ENCODE assay signal across 26 cellular contexts in the genomic region with DNA sequence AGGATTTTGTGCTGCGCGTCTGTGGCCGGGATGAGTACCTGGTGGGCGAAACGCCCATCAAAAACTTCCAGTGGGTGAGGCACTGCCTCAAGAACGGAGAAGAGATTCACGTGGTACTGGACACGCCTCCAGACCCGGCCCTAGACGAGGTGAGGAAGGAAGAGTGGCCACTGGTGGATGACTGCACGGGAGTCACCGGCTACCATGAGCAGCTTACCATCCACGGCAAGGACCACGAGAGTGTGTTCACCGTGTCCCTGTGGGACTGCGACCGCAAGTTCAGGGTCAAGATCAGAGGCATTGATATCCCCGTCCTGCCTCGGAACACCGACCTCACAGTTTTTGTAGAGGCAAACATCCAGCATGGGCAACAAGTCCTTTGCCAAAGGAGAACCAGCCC. TPM values are rescaled to one million over a fixed set of nuclear protein-coding genes. Genes with fewer than 3 reads are reported as not detected.
DNase-seq lines count a peak whose midpoint lies in the region; ATAC-seq, FAIRE-seq and TF ChIP-seq lines count a peak whose summit lies in the region.
"Had no signal": no experiment of that assay in that cellular context is flagged by ENCODE, and none has a peak within 500 bp of the region (broad histone marks: within the 10 kb centered on the region; RNA-seq: fewer than 3 reads in every experiment).

No MANE protein-coding gene starts in this region.

- H3K27ac ChIP-seq in Karpas-422 (ENCODE audit: low read length) (peak overlapping the region; percentile 94), testis (no peak overlapping the region)
- H3K27ac ChIP-seq: ascending aorta, C4-2B, SK-N-MC, thoracic aorta, vagina had no signal

- peaks cover 86% of the 10 kb centered on the region for H3K4me1 Mint-ChIP-seq in activated naive CD8-positive, alpha-beta T cell (ENCODE audit: low read depth)
- peaks cover 81% of the 10 kb centered on the region for H3K4me1 Mint-ChIP-seq in activated naive CD8-positive, alpha-beta T cell treated with anti-CD3 and anti-CD28 coated beads, Interleukin-2, amount 50 U/mL, for 24 hours
- H3K4me1 Mint-ChIP-seq in memory B cell: peaks cover 47% of the 10 kb centered on the region

- TF ChIP-seq CTCF in testis (IDR thresholded peaks at IDR 0.05): no peak

- no peak for DNase-seq in activated naive CD8-positive, alpha-beta T cell treated with anti-CD3 and anti-CD28 coated beads, Interleukin-2, amount 50 U/mL, for 24 hours
- no peak for DNase-seq in Karpas-422
- no peak for DNase-seq in memory B cell (ENCODE audit: low spot score in 2 of 2)
- peak; percentile 17 for DNase-seq in testis
- DNase-seq in GM19239 (ENCODE audit: insufficient read length, low spot score): no peak
- no peak for DNase-seq in mucosa of gallbladder (ENCODE audit: low spot score)
- DNase-seq in NCI-H1694 (lab: John Stamatoyannopoulos, UW): no peak
- DNase-seq: activated CD4-positive, alpha-beta T cell treated with anti-CD3 and anti-CD28 coated beads, Interleukin-2, amount 10 ng/mL, durations not matched to agents 24 days and 14 days; activated naive CD4-positive, alpha-beta T cell treated with Interleukin-2 at 50 U/mL for 16 hours; DMS 273 treated with DMSO at 0.1 percent for 48 hours; head of caudate nucleus; HFFc6; NCI-H1105; NCI-H2081; NCI-H226; occipital lobe; stimulated activated CD4-positive, alpha-beta T cell treated with anti-CD3 and anti-CD28 coated beads, Interleukin-1b, Interleukin-23, amount 100 ng/mL, for 48 hours had no signal

- H4K20me1 ChIP-seq in Karpas-422 (ENCODE audit: insufficient read depth, low read depth, low read length): no peaks in the 10 kb centered on the region

- TF ChIP-seq POLR2A in testis (IDR thresholded peaks at IDR 0.05): no peak

- H3K79me2 ChIP-seq in Karpas-422 (ENCODE audit: low read length): peaks cover 88% of the 10 kb centered on the region

- H3K9me3 ChIP-seq in Karpas-422 (ENCODE audit: low read length) (no peaks in the 10 kb centered on the region), testis (no peaks in the 10 kb centered on the region)
- H3K9me3 ChIP-seq: ascending aorta, thoracic aorta, vagina had no signal

- peak overlapping the region; percentile 68 for H3K4me2 ChIP-seq in Karpas-422 (ENCODE audit: low read depth, low read length, poor library complexity, severe bottlenecking)
- H3K4me2 ChIP-seq: GM23338 had no signal

- H3K4me3 ChIP-seq in Karpas-422 (ENCODE audit: low read length) (peak overlapping the region; percentile 59; the same call in 1 of the 2 replicates), testis (peak overlapping the region; percentile 48 to 58)
- H3K4me3 ChIP-seq: ascending aorta, GM23338, SK-N-MC, thoracic aorta, vagina had no signal

- no peaks in the 10 kb centered on the region for H3K27me3 ChIP-seq in Karpas-422 (ENCODE audit: low read length)
- no peaks in the 10 kb centered on the region for H3K27me3 ChIP-seq in testis
- H3K27me3 ChIP-seq: ascending aorta, vagina had no signal

- H3K36me3 ChIP-seq in Karpas-422 (ENCODE audit: insufficient read depth, low read length) (peaks cover 37% of the 10 kb centered on the region), testis (ENCODE audit: low read depth, missing control alignments) (no peaks in the 10 kb centered on the region)
- H3K36me3 ChIP-seq: ascending aorta, thoracic aorta, vagina had no signal

- FAIRE-seq in GM19239 (lab: Jason Lieb, UNC): no peak
- FAIRE-seq: G401.6 had no signal

- intact Hi-C loops in testis (cut with DNase I; ENCODE audit: low total_unique reads): no loop called here

- H3K36me3 Mint-ChIP-seq in activated naive CD8-positive, alpha-beta T cell: peaks cover 30% of the 10 kb centered on the region
- peaks cover 53% of the 10 kb centered on the region for H3K36me3 Mint-ChIP-seq in activated naive CD8-positive, alpha-beta T cell treated with anti-CD3 and anti-CD28 coated beads, Interleukin-2, amount 50 U/mL, for 24 hours (ENCODE audit: low read depth)
- H3K36me3 Mint-ChIP-seq in memory B cell: peaks cover 31% of the 10 kb centered on the region

- 87 to 90% methylated on average over 19 to 20 of the region's 20 CpGs for WGBS in testis, 2 donors

- no peaks in the 10 kb centered on the region for H3K27me3 Mint-ChIP-seq in activated naive CD8-positive, alpha-beta T cell
- H3K27me3 Mint-ChIP-seq in activated naive CD8-positive, alpha-beta T cell treated with anti-CD3 and anti-CD28 coated beads, Interleukin-2, amount 50 U/mL, for 24 hours: no peaks in the 10 kb centered on the region
- no peaks in the 10 kb centered on the region for H3K27me3 Mint-ChIP-seq in memory B cell
- H3K27me3 Mint-ChIP-seq: activated CD4-positive, alpha-beta T cell treated with anti-CD3 and anti-CD28 coated beads, Interleukin-2, amount 10 ng/mL, durations not matched to agents 24 days and 14 days had no signal

- H2AFZ ChIP-seq in Karpas-422 (ENCODE audit: low read length): no peak overlapping the region

- H3K4me1 ChIP-seq in Karpas-422 (ENCODE audit: low read length) (peaks cover 85% of the 10 kb centered on the region), testis (no peaks in the 10 kb centered on the region)
- H3K4me1 ChIP-seq: ascending aorta had no signal

- no peak overlapping the region for H3K9ac ChIP-seq in Karpas-422 (ENCODE audit: low read length)

- H3K9me2 ChIP-seq in Karpas-422 (replicated peaks; ENCODE audit: insufficient read depth, low read length): no peaks in the 10 kb centered on the region

- peak overlapping the region; percentile 52 for H3K4me3 Mint-ChIP-seq in activated naive CD8-positive, alpha-beta T cell
- no peak overlapping the region for H3K4me3 Mint-ChIP-seq in activated naive CD8-positive, alpha-beta T cell treated with anti-CD3 and anti-CD28 coated beads, Interleukin-2, amount 50 U/mL, for 24 hours
- H3K4me3 Mint-ChIP-seq in memory B cell: peak overlapping the region; percentile 49
- H3K4me3 Mint-ChIP-seq: GM23338; HFFc6; T-helper 1 cell treated with Interleukin-12 subunit alpha and Interleukin-12 subunit beta and Interleukin-4 antibody, amounts not matched to agents 30 μg/mL and 1 μg/mL, for 36 hours had no signal

- no peaks in the 10 kb centered on the region for H3K9me3 Mint-ChIP-seq in activated naive CD8-positive, alpha-beta T cell (ENCODE audit: low read depth)
- no peaks in the 10 kb centered on the region for H3K9me3 Mint-ChIP-seq in activated naive CD8-positive, alpha-beta T cell treated with anti-CD3 and anti-CD28 coated beads, Interleukin-2, amount 50 U/mL, for 24 hours
- H3K9me3 Mint-ChIP-seq in memory B cell: no peaks in the 10 kb centered on the region
- H3K9me3 Mint-ChIP-seq: activated CD4-positive, alpha-beta T cell treated with anti-CD3 and anti-CD28 coated beads, Interleukin-2, amount 10 ng/mL, durations not matched to agents 24 days and 14 days; GM23338; HFFc6 had no signal

- ATAC-seq in activated naive CD8-positive, alpha-beta T cell treated with anti-CD3 and anti-CD28 coated beads, Interleukin-2, amount 50 U/mL, for 24 hours: no peak
- no peak for ATAC-seq in memory B cell (ENCODE audit: low read depth)
- ATAC-seq: GM23338 had no signal

- H3K27ac Mint-ChIP-seq in activated naive CD8-positive, alpha-beta T cell: no peak overlapping the region
- H3K27ac Mint-ChIP-seq in activated naive CD8-positive, alpha-beta T cell treated with anti-CD3 and anti-CD28 coated beads, Interleukin-2, amount 50 U/mL, for 24 hours: no peak overlapping the region
- peak overlapping the region; percentile 86 for H3K27ac Mint-ChIP-seq in memory B cell
- H3K27ac Mint-ChIP-seq: GM23338; HFFc6; T-helper 1 cell treated with Interleukin-12 subunit alpha and Interleukin-12 subunit beta and Interleukin-4 antibody, amounts not matched to agents 30 μg/mL and 1 μg/mL, for 36 hours had no signal

RNA-seq across cellular contexts. Expression of a gene that starts 3.3 kb away (rescaled TPM):
- 87.6 and 118 TPM in 2 replicates for total RNA-seq in Karpas-422 (2014; rRNA removed; shearing (Covaris generic); ENCODE audit: low replicate concordance)
- 10 to 100 TPM in 1 of 2 donors, 1 to 10 TPM in 1; 6.5 to 10.3 TPM for total RNA-seq in testis
- 9.3 TPM for polyA plus RNA-seq in testis (ENCODE audit: insufficient read depth, low read depth, low replicate concordance)
- total RNA-seq in mucosa of gallbladder: 7.1 TPM
- total RNA-seq: GM23338, HFFc6 had no signal
- polyA plus RNA-seq: GM23338 had no signal
